In the genomic region with DNA sequence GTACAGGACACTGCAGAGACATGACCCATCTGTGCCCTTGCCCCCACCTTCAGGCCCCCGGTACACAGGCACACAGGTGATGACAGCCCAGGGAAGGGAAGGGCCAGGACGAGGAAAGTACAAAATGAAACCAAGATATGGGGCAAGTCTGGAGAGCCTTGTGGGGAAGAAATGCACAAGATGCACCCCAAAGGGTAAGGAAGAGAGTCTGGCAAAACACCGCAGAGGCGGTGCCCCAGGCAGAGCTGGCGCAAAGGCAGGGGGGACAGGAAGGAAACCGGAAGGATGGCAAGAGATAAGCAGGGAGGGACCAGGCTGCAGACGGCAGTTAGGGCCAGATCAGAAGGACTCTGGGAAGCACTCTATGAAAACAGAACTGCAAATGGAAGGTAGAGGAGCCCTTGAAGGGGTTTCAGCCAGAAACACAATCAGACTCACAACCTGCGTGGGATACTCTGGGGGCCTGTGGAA, we compare ENCODE assay signal across 1 cellular context.
TF ChIP-seq lines count a peak whose summit lies in the region.

No MANE protein-coding gene starts in this region.

TF ChIP-seq in K562, 482 proteins besides CTCF, POLR2A, EP300 and RAD21 (continued from another document and continues in another):
- TF ChIP-seq MTA3 (IDR thresholded peaks at IDR 0.05; ENCODE audit: borderline replicate concordance) = peak; percentile 85
- TF ChIP-seq SIRT6 (IDR thresholded peaks at IDR 0.05; ENCODE audit: low read depth, low read length) = no peak
- no peak for TF ChIP-seq PYGO2 (tag; IDR thresholded peaks at IDR 0.05)
- no peak for TF ChIP-seq NR2F6 (CRISPR knock-in tag; IDR thresholded peaks at IDR 0.05)
- TF ChIP-seq, protein P1, sequence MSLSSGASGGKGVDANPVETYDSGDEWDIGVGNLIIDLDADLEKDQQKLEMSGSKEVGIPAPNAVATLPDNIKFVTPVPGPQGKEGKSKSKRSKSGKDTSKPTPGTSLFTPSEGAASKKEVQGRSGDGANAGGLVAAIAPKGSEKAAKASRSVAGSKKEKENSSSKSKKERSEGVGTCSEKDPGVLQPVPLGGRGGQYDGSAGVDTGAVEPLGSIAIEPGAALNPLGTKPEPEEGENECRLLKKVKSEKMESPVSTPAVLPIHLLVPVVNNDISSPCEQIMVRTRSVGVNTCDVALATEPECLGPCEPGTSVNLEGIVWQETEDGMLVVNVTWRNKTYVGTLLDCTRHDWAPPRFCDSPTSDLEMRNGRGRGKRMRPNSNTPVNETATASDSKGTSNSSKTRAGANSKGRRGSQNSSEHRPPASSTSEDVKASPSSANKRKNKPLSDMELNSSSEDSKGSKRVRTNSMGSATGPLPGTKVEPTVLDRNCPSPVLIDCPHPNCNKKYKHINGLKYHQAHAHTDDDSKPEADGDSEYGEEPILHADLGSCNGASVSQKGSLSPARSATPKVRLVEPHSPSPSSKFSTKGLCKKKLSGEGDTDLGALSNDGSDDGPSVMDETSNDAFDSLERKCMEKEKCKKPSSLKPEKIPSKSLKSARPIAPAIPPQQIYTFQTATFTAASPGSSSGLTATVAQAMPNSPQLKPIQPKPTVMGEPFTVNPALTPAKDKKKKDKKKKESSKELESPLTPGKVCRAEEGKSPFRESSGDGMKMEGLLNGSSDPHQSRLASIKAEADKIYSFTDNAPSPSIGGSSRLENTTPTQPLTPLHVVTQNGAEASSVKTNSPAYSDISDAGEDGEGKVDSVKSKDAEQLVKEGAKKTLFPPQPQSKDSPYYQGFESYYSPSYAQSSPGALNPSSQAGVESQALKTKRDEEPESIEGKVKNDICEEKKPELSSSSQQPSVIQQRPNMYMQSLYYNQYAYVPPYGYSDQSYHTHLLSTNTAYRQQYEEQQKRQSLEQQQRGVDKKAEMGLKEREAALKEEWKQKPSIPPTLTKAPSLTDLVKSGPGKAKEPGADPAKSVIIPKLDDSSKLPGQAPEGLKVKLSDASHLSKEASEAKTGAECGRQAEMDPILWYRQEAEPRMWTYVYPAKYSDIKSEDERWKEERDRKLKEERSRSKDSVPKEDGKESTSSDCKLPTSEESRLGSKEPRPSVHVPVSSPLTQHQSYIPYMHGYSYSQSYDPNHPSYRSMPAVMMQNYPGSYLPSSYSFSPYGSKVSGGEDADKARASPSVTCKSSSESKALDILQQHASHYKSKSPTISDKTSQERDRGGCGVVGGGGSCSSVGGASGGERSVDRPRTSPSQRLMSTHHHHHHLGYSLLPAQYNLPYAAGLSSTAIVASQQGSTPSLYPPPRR (CRISPR knock-in tag; IDR thresholded peaks at IDR 0.05; ENCODE audit: borderline replicate concordance) = no peak
- TF ChIP-seq SMARCA5 (IDR thresholded peaks at IDR 0.05) = no peak
- no peak for TF ChIP-seq MAFF (IDR thresholded peaks at IDR 0.05; ENCODE audit: low read length)
- no peak for TF ChIP-seq ZBTB1 (CRISPR knock-in tag; IDR thresholded peaks at IDR 0.05; ENCODE audit: borderline replicate concordance, low read depth)
- TF ChIP-seq TCFL5 (CRISPR knock-in tag; conservative IDR thresholded peaks at IDR 0.05) = no peak
- TF ChIP-seq, protein P2, sequence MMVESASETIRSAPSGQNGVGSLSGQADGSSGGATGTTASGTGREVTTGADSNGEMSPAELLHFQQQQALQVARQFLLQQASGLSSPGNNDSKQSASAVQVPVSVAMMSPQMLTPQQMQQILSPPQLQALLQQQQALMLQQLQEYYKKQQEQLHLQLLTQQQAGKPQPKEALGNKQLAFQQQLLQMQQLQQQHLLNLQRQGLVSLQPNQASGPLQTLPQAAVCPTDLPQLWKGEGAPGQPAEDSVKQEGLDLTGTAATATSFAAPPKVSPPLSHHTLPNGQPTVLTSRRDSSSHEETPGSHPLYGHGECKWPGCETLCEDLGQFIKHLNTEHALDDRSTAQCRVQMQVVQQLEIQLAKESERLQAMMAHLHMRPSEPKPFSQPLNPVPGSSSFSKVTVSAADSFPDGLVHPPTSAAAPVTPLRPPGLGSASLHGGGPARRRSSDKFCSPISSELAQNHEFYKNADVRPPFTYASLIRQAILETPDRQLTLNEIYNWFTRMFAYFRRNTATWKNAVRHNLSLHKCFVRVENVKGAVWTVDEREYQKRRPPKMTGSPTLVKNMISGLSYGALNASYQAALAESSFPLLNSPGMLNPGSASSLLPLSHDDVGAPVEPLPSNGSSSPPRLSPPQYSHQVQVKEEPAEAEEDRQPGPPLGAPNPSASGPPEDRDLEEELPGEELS (CRISPR knock-in tag; IDR thresholded peaks at IDR 0.05; ENCODE audit: borderline replicate concordance) = no peak
- TF ChIP-seq RB1 (IDR thresholded peaks at IDR 0.05; ENCODE audit: low read depth) = no peak
- TF ChIP-seq CBX8 (IDR thresholded peaks at IDR 0.05; ENCODE audit: borderline replicate concordance, extremely low read depth, low read depth, low read length, poor library complexity, severe bottlenecking) = no peak
- no peak for TF ChIP-seq XRCC5 (IDR thresholded peaks at IDR 0.05; ENCODE audit: low read depth, low read length)
- TF ChIP-seq, protein P3, sequence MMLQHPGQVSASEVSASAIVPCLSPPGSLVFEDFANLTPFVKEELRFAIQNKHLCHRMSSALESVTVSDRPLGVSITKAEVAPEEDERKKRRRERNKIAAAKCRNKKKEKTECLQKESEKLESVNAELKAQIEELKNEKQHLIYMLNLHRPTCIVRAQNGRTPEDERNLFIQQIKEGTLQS (IDR thresholded peaks at IDR 0.05) = no peak
- TF ChIP-seq, protein P3 (CRISPR knock-in tag; conservative IDR thresholded peaks at IDR 0.05) = no peak
- TF ChIP-seq TAF1 (IDR thresholded peaks at IDR 0.05; ENCODE audit: control insufficient read depth, extremely low read depth, insufficient read depth, low read length, severe bottlenecking) = peak; percentile 51
- TF ChIP-seq, protein P4, sequence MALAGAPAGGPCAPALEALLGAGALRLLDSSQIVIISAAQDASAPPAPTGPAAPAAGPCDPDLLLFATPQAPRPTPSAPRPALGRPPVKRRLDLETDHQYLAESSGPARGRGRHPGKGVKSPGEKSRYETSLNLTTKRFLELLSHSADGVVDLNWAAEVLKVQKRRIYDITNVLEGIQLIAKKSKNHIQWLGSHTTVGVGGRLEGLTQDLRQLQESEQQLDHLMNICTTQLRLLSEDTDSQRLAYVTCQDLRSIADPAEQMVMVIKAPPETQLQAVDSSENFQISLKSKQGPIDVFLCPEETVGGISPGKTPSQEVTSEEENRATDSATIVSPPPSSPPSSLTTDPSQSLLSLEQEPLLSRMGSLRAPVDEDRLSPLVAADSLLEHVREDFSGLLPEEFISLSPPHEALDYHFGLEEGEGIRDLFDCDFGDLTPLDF (CRISPR knock-in tag; IDR thresholded peaks at IDR 0.05) = no peak
- TF ChIP-seq, protein P5, sequence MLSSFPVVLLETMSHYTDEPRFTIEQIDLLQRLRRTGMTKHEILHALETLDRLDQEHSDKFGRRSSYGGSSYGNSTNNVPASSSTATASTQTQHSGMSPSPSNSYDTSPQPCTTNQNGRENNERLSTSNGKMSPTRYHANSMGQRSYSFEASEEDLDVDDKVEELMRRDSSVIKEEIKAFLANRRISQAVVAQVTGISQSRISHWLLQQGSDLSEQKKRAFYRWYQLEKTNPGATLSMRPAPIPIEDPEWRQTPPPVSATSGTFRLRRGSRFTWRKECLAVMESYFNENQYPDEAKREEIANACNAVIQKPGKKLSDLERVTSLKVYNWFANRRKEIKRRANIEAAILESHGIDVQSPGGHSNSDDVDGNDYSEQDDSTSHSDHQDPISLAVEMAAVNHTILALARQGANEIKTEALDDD (IDR thresholded peaks at IDR 0.05) = no peak
- TF ChIP-seq ZFX (CRISPR knock-in tag; IDR thresholded peaks at IDR 0.05) = peak; percentile 30
- no peak for TF ChIP-seq KAT7 (CRISPR knock-in tag; IDR thresholded peaks at IDR 0.05; ENCODE audit: borderline replicate concordance)
- no peak for TF ChIP-seq YBX1 (IDR thresholded peaks at IDR 0.05)
- TF ChIP-seq SRSF3 (IDR thresholded peaks at IDR 0.05; ENCODE audit: insufficient read depth, low read length) = no peak
- TF ChIP-seq FOXK2 (conservative IDR thresholded peaks at IDR 0.05 in 1 of 2, IDR thresholded peaks at IDR 0.05 in 1 of 2; ENCODE audit: low read depth in 2 of 2) = 0 out of 4 replicates have a peak, but pooled peaks have one; percentile 10 to 41
- TF ChIP-seq RBM34 (IDR thresholded peaks at IDR 0.05; ENCODE audit: borderline replicate concordance, insufficient read depth, low read length) = no peak
- no peak for TF ChIP-seq ZNF217 (CRISPR knock-in tag; IDR thresholded peaks at IDR 0.05)
- no peak for TF ChIP-seq ZNF584 (CRISPR knock-in tag; IDR thresholded peaks at IDR 0.05; ENCODE audit: low read depth)
- TF ChIP-seq SAFB (IDR thresholded peaks at IDR 0.05; ENCODE audit: borderline replicate concordance, low read depth, low read length) = no peak
- no peak for TF ChIP-seq KAT8 (IDR thresholded peaks at IDR 0.05; ENCODE audit: low read depth)
- TF ChIP-seq TBL1XR1 (IDR thresholded peaks at IDR 0.05; ENCODE audit: low read length in 2 of 2) = 0 out of 4 replicates have a peak, but pooled peaks of 1 of the 2 experiments have one; percentile 45
- TF ChIP-seq, protein P6, sequence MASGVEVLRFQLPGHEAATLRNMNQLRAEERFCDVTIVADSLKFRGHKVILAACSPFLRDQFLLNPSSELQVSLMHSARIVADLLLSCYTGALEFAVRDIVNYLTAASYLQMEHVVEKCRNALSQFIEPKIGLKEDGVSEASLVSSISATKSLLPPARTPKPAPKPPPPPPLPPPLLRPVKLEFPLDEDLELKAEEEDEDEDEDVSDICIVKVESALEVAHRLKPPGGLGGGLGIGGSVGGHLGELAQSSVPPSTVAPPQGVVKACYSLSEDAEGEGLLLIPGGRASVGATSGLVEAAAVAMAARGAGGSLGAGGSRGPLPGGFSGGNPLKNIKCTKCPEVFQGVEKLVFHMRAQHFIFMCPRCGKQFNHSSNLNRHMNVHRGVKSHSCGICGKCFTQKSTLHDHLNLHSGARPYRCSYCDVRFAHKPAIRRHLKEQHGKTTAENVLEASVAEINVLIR (CRISPR knock-in tag; IDR thresholded peaks at IDR 0.05) = no peak
- no peak; the same call in 1 of the 2 replicates for TF ChIP-seq GATAD2B (IDR thresholded peaks at IDR 0.05; ENCODE audit: borderline replicate concordance)
- TF ChIP-seq GTF2A2 (tag; IDR thresholded peaks at IDR 0.05) = no peak
- peak; percentile 41 for TF ChIP-seq POLR2B (IDR thresholded peaks at IDR 0.05; ENCODE audit: low read depth, partially characterized antibody)
- TF ChIP-seq, protein P7, sequence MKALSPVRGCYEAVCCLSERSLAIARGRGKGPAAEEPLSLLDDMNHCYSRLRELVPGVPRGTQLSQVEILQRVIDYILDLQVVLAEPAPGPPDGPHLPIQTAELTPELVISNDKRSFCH (CRISPR knock-in tag; IDR thresholded peaks at IDR 0.05) = no peak
- TF ChIP-seq, protein P7 (tag; IDR thresholded peaks at IDR 0.05) = no peak
- peak; percentile 83 for TF ChIP-seq NCOR1 (IDR thresholded peaks at IDR 0.05)
- TF ChIP-seq, protein P8, sequence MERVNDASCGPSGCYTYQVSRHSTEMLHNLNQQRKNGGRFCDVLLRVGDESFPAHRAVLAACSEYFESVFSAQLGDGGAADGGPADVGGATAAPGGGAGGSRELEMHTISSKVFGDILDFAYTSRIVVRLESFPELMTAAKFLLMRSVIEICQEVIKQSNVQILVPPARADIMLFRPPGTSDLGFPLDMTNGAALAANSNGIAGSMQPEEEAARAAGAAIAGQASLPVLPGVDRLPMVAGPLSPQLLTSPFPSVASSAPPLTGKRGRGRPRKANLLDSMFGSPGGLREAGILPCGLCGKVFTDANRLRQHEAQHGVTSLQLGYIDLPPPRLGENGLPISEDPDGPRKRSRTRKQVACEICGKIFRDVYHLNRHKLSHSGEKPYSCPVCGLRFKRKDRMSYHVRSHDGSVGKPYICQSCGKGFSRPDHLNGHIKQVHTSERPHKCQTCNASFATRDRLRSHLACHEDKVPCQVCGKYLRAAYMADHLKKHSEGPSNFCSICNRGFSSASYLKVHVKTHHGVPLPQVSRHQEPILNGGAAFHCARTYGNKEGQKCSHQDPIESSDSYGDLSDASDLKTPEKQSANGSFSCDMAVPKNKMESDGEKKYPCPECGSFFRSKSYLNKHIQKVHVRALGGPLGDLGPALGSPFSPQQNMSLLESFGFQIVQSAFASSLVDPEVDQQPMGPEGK (CRISPR knock-in tag; IDR thresholded peaks at IDR 0.05; ENCODE audit: borderline replicate concordance) = no peak
- TF ChIP-seq, protein P9, sequence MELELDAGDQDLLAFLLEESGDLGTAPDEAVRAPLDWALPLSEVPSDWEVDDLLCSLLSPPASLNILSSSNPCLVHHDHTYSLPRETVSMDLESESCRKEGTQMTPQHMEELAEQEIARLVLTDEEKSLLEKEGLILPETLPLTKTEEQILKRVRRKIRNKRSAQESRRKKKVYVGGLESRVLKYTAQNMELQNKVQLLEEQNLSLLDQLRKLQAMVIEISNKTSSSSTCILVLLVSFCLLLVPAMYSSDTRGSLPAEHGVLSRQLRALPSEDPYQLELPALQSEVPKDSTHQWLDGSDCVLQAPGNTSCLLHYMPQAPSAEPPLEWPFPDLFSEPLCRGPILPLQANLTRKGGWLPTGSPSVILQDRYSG (tag; conservative IDR thresholded peaks at IDR 0.05; ENCODE audit: low read depth) = no peak; the same call in 1 of the 2 replicates
- no peak for TF ChIP-seq POLR3G (IDR thresholded peaks at IDR 0.05; ENCODE audit: extremely low read depth, insufficient read length, insufficient replicate concordance)
- TF ChIP-seq, protein P10, sequence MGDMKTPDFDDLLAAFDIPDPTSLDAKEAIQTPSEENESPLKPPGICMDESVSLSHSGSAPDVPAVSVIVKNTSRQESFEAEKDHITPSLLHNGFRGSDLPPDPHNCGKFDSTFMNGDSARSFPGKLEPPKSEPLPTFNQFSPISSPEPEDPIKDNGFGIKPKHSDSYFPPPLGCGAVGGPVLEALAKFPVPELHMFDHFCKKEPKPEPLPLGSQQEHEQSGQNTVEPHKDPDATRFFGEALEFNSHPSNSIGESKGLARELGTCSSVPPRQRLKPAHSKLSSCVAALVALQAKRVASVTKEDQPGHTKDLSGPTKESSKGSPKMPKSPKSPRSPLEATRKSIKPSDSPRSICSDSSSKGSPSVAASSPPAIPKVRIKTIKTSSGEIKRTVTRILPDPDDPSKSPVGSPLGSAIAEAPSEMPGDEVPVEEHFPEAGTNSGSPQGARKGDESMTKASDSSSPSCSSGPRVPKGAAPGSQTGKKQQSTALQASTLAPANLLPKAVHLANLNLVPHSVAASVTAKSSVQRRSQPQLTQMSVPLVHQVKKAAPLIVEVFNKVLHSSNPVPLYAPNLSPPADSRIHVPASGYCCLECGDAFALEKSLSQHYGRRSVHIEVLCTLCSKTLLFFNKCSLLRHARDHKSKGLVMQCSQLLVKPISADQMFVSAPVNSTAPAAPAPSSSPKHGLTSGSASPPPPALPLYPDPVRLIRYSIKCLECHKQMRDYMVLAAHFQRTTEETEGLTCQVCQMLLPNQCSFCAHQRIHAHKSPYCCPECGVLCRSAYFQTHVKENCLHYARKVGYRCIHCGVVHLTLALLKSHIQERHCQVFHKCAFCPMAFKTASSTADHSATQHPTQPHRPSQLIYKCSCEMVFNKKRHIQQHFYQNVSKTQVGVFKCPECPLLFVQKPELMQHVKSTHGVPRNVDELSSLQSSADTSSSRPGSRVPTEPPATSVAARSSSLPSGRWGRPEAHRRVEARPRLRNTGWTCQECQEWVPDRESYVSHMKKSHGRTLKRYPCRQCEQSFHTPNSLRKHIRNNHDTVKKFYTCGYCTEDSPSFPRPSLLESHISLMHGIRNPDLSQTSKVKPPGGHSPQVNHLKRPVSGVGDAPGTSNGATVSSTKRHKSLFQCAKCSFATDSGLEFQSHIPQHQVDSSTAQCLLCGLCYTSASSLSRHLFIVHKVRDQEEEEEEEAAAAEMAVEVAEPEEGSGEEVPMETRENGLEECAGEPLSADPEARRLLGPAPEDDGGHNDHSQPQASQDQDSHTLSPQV (IDR thresholded peaks at IDR 0.05) = peak; percentile 94
